24 cellular contexts compared by ENCODE assay signal in genomic region chr13:51225034-51225433, GRCh38. TPM values are rescaled to one million over a fixed set of nuclear protein-coding genes. Genes with fewer than 3 reads are reported as not detected.
DNase-seq lines count a peak whose midpoint lies in the region; ATAC-seq, FAIRE-seq and TF ChIP-seq lines count a peak whose summit lies in the region.
"Had no signal": no experiment of that assay in that cellular context is flagged by ENCODE, and none has a peak within 500 bp of the region (broad histone marks: within the 10 kb centered on the region; RNA-seq: fewer than 3 reads in every experiment).

No MANE protein-coding gene starts in this region.

- H3K4me1 ChIP-seq in breast epithelium (no peaks in the 10 kb centered on the region), right cardiac atrium (ENCODE audit: control insufficient read depth, insufficient read depth, low read length) (no peaks in the 10 kb centered on the region), small intestine (ENCODE audit: control insufficient read depth in 2 of 2, insufficient read depth in 1 of 2, low read depth in 1 of 2, low read length in 1 of 2) (no peaks in the 10 kb centered on the region)

- CTCF ChIA-PET in MCF 10A (lab: Yijun Ruan, JAX), result interaction anchor here (0.6 to 3.9 kb wide), 6 partner anchors 11 to 100 kb away, joined by 3 to 40 read pairs (median 4); no protein-coding TSS in a partner anchor

- intact Hi-C loops in MCF 10A (cut with micrococcal nuclease), result no loop called here
- intact Hi-C loops in breast epithelium (cut with DNase I; ENCODE audit: low total_unique reads), result no loop called here
- intact Hi-C loops in activated T-helper 1 cell treated with anti-CD3 and anti-CD28 coated beads, Interleukin-12 subunit alpha, Interleukin-12 subunit beta, Interleukin-2, Interleukin-4 antibody, amounts not matched to agents 30 ng/mL and 10 ng/mL and 1 ng/mL, durations not matched to agents 14 hours and 24 hours and 36 hours (cut with micrococcal nuclease), result loop anchor here (10.0 kb wide), 1 partner anchor 200 kb away; no protein-coding TSS in a partner anchor
- intact Hi-C loops in right cardiac atrium (cut with DNase I), result no loop called here

- TF ChIP-seq CTCF in MCF 10A (IDR thresholded peaks at IDR 0.05; ENCODE audit: unreplicated experiment) (no peak), breast epithelium (IDR thresholded peaks at IDR 0.05) (no peak), fibroblast of villous mesenchyme (IDR thresholded peaks at IDR 0.05; ENCODE audit: insufficient read depth, low read depth, low read length) (no peak)

- no TSS peak for BruUV-seq in MCF 10A (replicated peaks; lab: Mats Ljungman, UMichigan)

- POLR2A ChIA-PET in MCF 10A (lab: Yijun Ruan, JAX), result no interaction called here

- TF ChIP-seq POLR2A in breast epithelium (IDR thresholded peaks at IDR 0.05), result no peak

- no peak overlapping the region for H3K27ac Mint-ChIP-seq in MCF 10A (ENCODE audit: low read depth, unreplicated experiment)
- no peak overlapping the region for H3K27ac Mint-ChIP-seq in activated T-helper 1 cell treated with anti-CD3 and anti-CD28 coated beads, Interleukin-12 subunit alpha, Interleukin-12 subunit beta, Interleukin-2, Interleukin-4 antibody, amounts not matched to agents 30 ng/mL and 10 ng/mL and 1 ng/mL, durations not matched to agents 14 hours and 24 hours and 36 hours
- H3K27ac Mint-ChIP-seq: HFFc6; nephron progenitor cell; T-helper 1 cell treated with Interleukin-12 subunit alpha and Interleukin-12 subunit beta and Interleukin-4 antibody, amounts not matched to agents 30 μg/mL and 1 μg/mL, for 36 hours had no signal

- H3K4me3 ChIP-seq in breast epithelium (no peak overlapping the region), fibroblast of villous mesenchyme (ENCODE audit: low read depth, low read length) (no peak overlapping the region), right cardiac atrium (ENCODE audit: low read length) (no peak overlapping the region), small intestine (ENCODE audit: low read depth in 1 of 2, low read length in 2 of 2) (no peak overlapping the region)
- H3K4me3 ChIP-seq: hepatocyte, MG63, upper lobe of right lung had no signal

- H3K27me3 Mint-ChIP-seq in MCF 10A (ENCODE audit: insufficient read depth, unreplicated experiment), result peaks cover 14% of the 10 kb centered on the region
- H3K27me3 Mint-ChIP-seq in activated T-helper 1 cell treated with anti-CD3 and anti-CD28 coated beads, Interleukin-12 subunit alpha, Interleukin-12 subunit beta, Interleukin-2, Interleukin-4 antibody, amounts not matched to agents 30 ng/mL and 10 ng/mL and 1 ng/mL, durations not matched to agents 14 hours and 24 hours and 36 hours (ENCODE audit: insufficient read depth), result peaks cover 61% of the 10 kb centered on the region

- DNase-seq in MCF 10A (ENCODE audit: unreplicated experiment) (peak; percentile 36), breast epithelium (ENCODE audit: low spot score in 2 of 2) (no peak), fibroblast of villous mesenchyme (ENCODE audit: low read depth) (peak; percentile 36), superior temporal gyrus (ENCODE audit: extremely low spot score) (peak; percentile 22), right cardiac atrium (no peak), small intestine (no peak)
- no peak for DNase-seq in activated T-helper 1 cell treated with anti-CD3 and anti-CD28 coated beads, Interleukin-12 subunit alpha, Interleukin-12 subunit beta, Interleukin-2, Interleukin-4 antibody, amounts not matched to agents 30 ng/mL and 10 ng/mL and 1 ng/mL, durations not matched to agents 14 hours and 24 hours and 36 hours (ENCODE audit: low spot score)
- DNase-seq: central memory CD4-positive, alpha-beta T cell; effector CD8-positive, alpha-beta T cell; HFFc6; kidney glomerular epithelial cell; mesenchymal stem cell; MG63; NCI-H1930; NCI-H510A; nephron progenitor cell; retina; stimulated activated naive CD4-positive, alpha-beta T cell; upper lobe of right lung had no signal

- FAIRE-seq in small intestine (lab: Jason Lieb, UNC), result no peak
- FAIRE-seq: HTR-8/SVneo had no signal

- H3K9me3 ChIP-seq in breast epithelium, result no peaks in the 10 kb centered on the region
- no peaks in the 10 kb centered on the region for H3K9me3 ChIP-seq in right cardiac atrium (ENCODE audit: control insufficient read depth, low read length)
- no peaks in the 10 kb centered on the region for H3K9me3 ChIP-seq in small intestine (ENCODE audit: control insufficient read depth, low read depth)
- H3K9me3 ChIP-seq: MG63, upper lobe of right lung had no signal

- no peaks in the 10 kb centered on the region for H3K36me3 ChIP-seq in breast epithelium
- no peaks in the 10 kb centered on the region for H3K36me3 ChIP-seq in small intestine (ENCODE audit: control insufficient read depth in 2 of 2, insufficient read depth in 2 of 2, low read length in 2 of 2)
- H3K36me3 ChIP-seq: MG63, upper lobe of right lung had no signal

- H3K9me3 Mint-ChIP-seq in MCF 10A (ENCODE audit: unreplicated experiment), result no peaks in the 10 kb centered on the region
- H3K9me3 Mint-ChIP-seq in activated T-helper 1 cell treated with anti-CD3 and anti-CD28 coated beads, Interleukin-12 subunit alpha, Interleukin-12 subunit beta, Interleukin-2, Interleukin-4 antibody, amounts not matched to agents 30 ng/mL and 10 ng/mL and 1 ng/mL, durations not matched to agents 14 hours and 24 hours and 36 hours, result no peaks in the 10 kb centered on the region
- H3K9me3 Mint-ChIP-seq: HFFc6; nephron progenitor cell; T-helper 1 cell treated with Interleukin-12 subunit alpha and Interleukin-12 subunit beta and Interleukin-4 antibody, amounts not matched to agents 30 μg/mL and 1 μg/mL, for 36 hours had no signal

- peaks cover 6% of the 10 kb centered on the region for H3K4me1 Mint-ChIP-seq in MCF 10A (ENCODE audit: insufficient read depth, unreplicated experiment)
- peaks cover 1% of the 10 kb centered on the region for H3K4me1 Mint-ChIP-seq in activated T-helper 1 cell treated with anti-CD3 and anti-CD28 coated beads, Interleukin-12 subunit alpha, Interleukin-12 subunit beta, Interleukin-2, Interleukin-4 antibody, amounts not matched to agents 30 ng/mL and 10 ng/mL and 1 ng/mL, durations not matched to agents 14 hours and 24 hours and 36 hours (ENCODE audit: low read depth)

- H3K36me3 Mint-ChIP-seq in MCF 10A (ENCODE audit: insufficient read depth, unreplicated experiment), result no peaks in the 10 kb centered on the region
- H3K36me3 Mint-ChIP-seq in activated T-helper 1 cell treated with anti-CD3 and anti-CD28 coated beads, Interleukin-12 subunit alpha, Interleukin-12 subunit beta, Interleukin-2, Interleukin-4 antibody, amounts not matched to agents 30 ng/mL and 10 ng/mL and 1 ng/mL, durations not matched to agents 14 hours and 24 hours and 36 hours (ENCODE audit: low read depth), result no peaks in the 10 kb centered on the region

- H3K27me3 ChIP-seq in breast epithelium (no peaks in the 10 kb centered on the region), right cardiac atrium (ENCODE audit: control insufficient read depth, insufficient read depth) (no peaks in the 10 kb centered on the region), small intestine (ENCODE audit: control insufficient read depth in 2 of 2, insufficient read depth in 2 of 2, low read length in 2 of 2) (peaks cover 8 to 12% of the 10 kb centered on the region in 2 donors)

- ATAC-seq in HG02981 (IDR thresholded peaks at IDR 0.05; ENCODE audit: unreplicated experiment) (no peak), right cardiac atrium (no peak)
- ATAC-seq: Right ventricle myocardium inferior, upper lobe of right lung had no signal

- H3K4me3 Mint-ChIP-seq in MCF 10A (ENCODE audit: unreplicated experiment), result no peak overlapping the region
- H3K4me3 Mint-ChIP-seq in activated T-helper 1 cell treated with anti-CD3 and anti-CD28 coated beads, Interleukin-12 subunit alpha, Interleukin-12 subunit beta, Interleukin-2, Interleukin-4 antibody, amounts not matched to agents 30 ng/mL and 10 ng/mL and 1 ng/mL, durations not matched to agents 14 hours and 24 hours and 36 hours, result peak overlapping the region; percentile 62
- H3K4me3 Mint-ChIP-seq: HFFc6; nephron progenitor cell; T-helper 1 cell treated with Interleukin-12 subunit alpha and Interleukin-12 subunit beta and Interleukin-4 antibody, amounts not matched to agents 30 μg/mL and 1 μg/mL, for 36 hours had no signal

- no peak overlapping the region for H3K27ac ChIP-seq in breast epithelium
- no peak overlapping the region for H3K27ac ChIP-seq in right cardiac atrium (ENCODE audit: low read length)
- H3K27ac ChIP-seq in small intestine (ENCODE audit: low read depth in 1 of 2, low read length in 1 of 2), result no peak overlapping the region
- H3K27ac ChIP-seq: hepatocyte, upper lobe of right lung had no signal

RNA-seq across cellular contexts. Expression of gene FAM124A, which starts 2.8 kb away (rescaled TPM):
- total RNA-seq in MCF 10A (2022) (0.12 and 0.15 TPM in 2 replicates), breast epithelium (1 to 10 TPM; 2.2 to 7.9 (median 6.1) TPM), fibroblast of villous mesenchyme (10.0 and 25.0 TPM in 2 replicates), right cardiac atrium (10 to 100 TPM in 1 of 4 donors, 1 to 10 TPM in 3; 5.5 to 10.7 (median 8.6) TPM)
- total RNA-seq in activated T-helper 1 cell treated with anti-CD3 and anti-CD28 coated beads, Interleukin-12 subunit alpha, Interleukin-12 subunit beta, Interleukin-2, Interleukin-4 antibody, amounts not matched to agents 30 ng/mL and 10 ng/mL and 1 ng/mL, durations not matched to agents 14 hours and 24 hours and 36 hours, result 0.67 and 0.91 TPM in 2 replicates
- polyA plus RNA-seq in right cardiac atrium (4.2 TPM), small intestine (1 to 10 TPM in 1 of 3 donors, under 1 TPM in 1, not detected in 1; 0.22 to 1.8 TPM)
- total RNA-seq: HFFc6 had no signal

Comparison
In these comparisons a context has a peak if more than half of its experiments do, and no peak if none do; other contexts are left out.
1. DNase-seq: peak in MCF 10A (single experiment), fibroblast of villous mesenchyme (single experiment) and superior temporal gyrus (single experiment); none in breast epithelium (0 of 2), activated T-helper 1 cell treated with anti-CD3 and anti-CD28 coated beads, Interleukin-12 subunit alpha, Interleukin-12 subunit beta, Interleukin-2, Interleukin-4 antibody, amounts not matched to agents 30 ng/mL and 10 ng/mL and 1 ng/mL, durations not matched to agents 14 hours and 24 hours and 36 hours (single experiment), right cardiac atrium (0 of 3) and small intestine (single experiment).